ENCODE assay signal across 8 cellular contexts in the genomic region with DNA sequence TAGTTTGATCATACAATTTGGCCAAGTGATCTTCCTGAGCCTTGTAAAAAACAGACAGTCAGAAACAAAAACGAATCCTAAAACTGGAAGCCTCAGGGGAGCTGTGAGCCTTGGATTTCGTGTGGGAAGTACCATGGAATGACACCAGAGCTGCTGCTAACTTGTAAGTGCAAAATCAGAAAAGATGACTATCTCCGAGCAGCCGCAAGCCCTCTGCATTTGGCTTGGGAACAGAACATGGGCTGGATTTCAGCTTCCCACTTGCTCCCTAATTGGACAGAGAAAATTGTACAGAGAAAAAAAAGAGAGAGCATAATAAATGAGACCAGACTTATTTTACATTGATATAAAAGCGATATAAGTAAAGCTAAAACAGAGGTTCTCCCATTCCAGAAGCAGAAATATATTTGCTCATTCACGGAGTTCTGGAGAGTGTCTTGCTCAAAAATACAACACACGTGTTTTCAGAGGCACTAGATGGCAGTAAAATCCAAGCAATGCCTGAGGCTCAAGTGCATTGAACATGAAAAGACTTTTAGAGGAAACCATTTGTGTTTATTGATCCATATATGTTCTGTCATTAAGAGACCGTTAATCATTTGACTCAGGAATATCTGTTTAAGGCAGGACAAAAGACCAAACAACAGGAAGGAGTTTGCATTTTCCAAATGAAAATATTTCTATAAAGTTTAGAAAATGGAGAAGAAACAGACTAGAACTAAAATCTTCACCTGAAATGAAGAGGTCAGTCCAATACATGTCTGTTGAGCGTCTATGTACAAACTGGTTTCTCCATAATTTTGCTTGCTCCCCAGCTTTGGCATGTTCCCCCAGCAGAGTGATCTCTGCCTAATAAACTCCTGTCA.
DNase-seq lines count a peak whose midpoint lies in the region; ATAC-seq and TF ChIP-seq lines count a peak whose summit lies in the region.

No MANE protein-coding gene starts in this region.

- intact Hi-C loops in Panc1 (cut with micrococcal nuclease; ENCODE audit: unreplicated experiment): no loop called here
- intact Hi-C loops in activated naive CD4-positive, alpha-beta T cell treated with anti-CD3 and anti-CD28 coated beads for 36 hours (cut with micrococcal nuclease): loop anchor here (1.0 kb wide), 2 partner anchors 632 to 636 kb away; no protein-coding TSS in a partner anchor

- POLR2A ChIA-PET in AG04449 (lab: Yijun Ruan, JAX) (no interaction called here), Panc1 (lab: Charles Lee) (no interaction called here)

- no peaks in the 10 kb centered on the region for H3K4me1 Mint-ChIP-seq in activated naive CD4-positive, alpha-beta T cell treated with anti-CD3 and anti-CD28 coated beads for 36 hours (ENCODE audit: low read depth)

- no peak overlapping the region for H3K9ac ChIP-seq in skeletal muscle satellite cell (ENCODE audit: low read depth, low read length)

- H3K4me1 ChIP-seq in Panc1 (ENCODE audit: control insufficient read depth, insufficient read depth, low read length) (no peaks in the 10 kb centered on the region), skeletal muscle satellite cell (ENCODE audit: control insufficient read depth, insufficient read depth, low read length) (no peaks in the 10 kb centered on the region)

- H3K36me3 Mint-ChIP-seq in activated naive CD4-positive, alpha-beta T cell treated with anti-CD3 and anti-CD28 coated beads for 36 hours (ENCODE audit: low read depth): no peaks in the 10 kb centered on the region

- no peaks in the 10 kb centered on the region for H3K9me3 Mint-ChIP-seq in activated naive CD4-positive, alpha-beta T cell treated with anti-CD3 and anti-CD28 coated beads for 36 hours

- ATAC-seq in Panc1: peak; percentile 86

- H3K27me3 Mint-ChIP-seq in activated naive CD4-positive, alpha-beta T cell treated with anti-CD3 and anti-CD28 coated beads for 36 hours (ENCODE audit: low read depth): peaks cover 2% of the 10 kb centered on the region

- no peak overlapping the region for H3K27ac ChIP-seq in Panc1 (ENCODE audit: low read length)

- CTCF ChIA-PET in AG04449 (lab: Yijun Ruan, JAX) (interaction anchor here (0.9 to 4.8 kb wide), 14 partner anchors 8 to 744 kb away, joined by 3 to 23 read pairs (median 4); a partner anchor contains a TSS), Panc1 (lab: Charles Lee) (interaction anchor here (0.8 kb wide), 1 partner anchor 13 kb away, joined by 3 read pairs; no protein-coding TSS in a partner anchor)
- CTCF ChIA-PET in activated naive CD4-positive, alpha-beta T cell treated with anti-CD3 and anti-CD28 coated beads for 36 hours (lab: Charles Lee): interaction anchor here (0.7 kb wide), 1 partner anchor 10 kb away, joined by 3 read pairs; no protein-coding TSS in a partner anchor

- BruUV-seq in Panc1 (replicated peaks; lab: Mats Ljungman, UMichigan): no TSS peak

- in situ Hi-C loops in Panc1 (cut with HindIII; ENCODE audit: low pct_unique_long_range_greater_than_20kb, low sequenced_read_pairs): no loop called here

- no peak overlapping the region for H3K27ac Mint-ChIP-seq in activated naive CD4-positive, alpha-beta T cell treated with anti-CD3 and anti-CD28 coated beads for 36 hours

- H3K27me3 ChIP-seq in Panc1 (ENCODE audit: control insufficient read depth, insufficient read depth, low read length) (peaks cover 12% of the 10 kb centered on the region), skeletal muscle satellite cell (ENCODE audit: control insufficient read depth, insufficient read depth, low read length) (peaks cover 21% of the 10 kb centered on the region)

- H3K9me3 ChIP-seq in Panc1 (ENCODE audit: control insufficient read depth, insufficient read depth, low read depth, low read length): no peaks in the 10 kb centered on the region
- no peaks in the 10 kb centered on the region for H3K9me3 ChIP-seq in skeletal muscle satellite cell (replicated peaks; ENCODE audit: low read length)

- H3K4me3 ChIP-seq in AG04449 (ENCODE audit: low read depth, low read length): no peak overlapping the region
- H3K4me3 ChIP-seq in Panc1 (ENCODE audit: low read depth in 2 of 2, low read length in 2 of 2): no peak overlapping the region
- no peak overlapping the region for H3K4me3 ChIP-seq in foreskin fibroblast (ENCODE audit: low read depth in 1 of 2, low read length in 2 of 2)
- no peak overlapping the region for H3K4me3 ChIP-seq in skeletal muscle satellite cell (ENCODE audit: low read length)

- TF ChIP-seq CTCF in AG04449 (IDR thresholded peaks at IDR 0.05; ENCODE audit: insufficient read depth, low read length, missing control alignments): peak; percentile 52
- TF ChIP-seq CTCF in GM20000 (IDR thresholded peaks at IDR 0.05; ENCODE audit: extremely low read depth, missing control alignments): no peak
- TF ChIP-seq CTCF in Panc1 (IDR thresholded peaks at IDR 0.05): peak; percentile 42; the same call in 1 of the 2 replicates
- TF ChIP-seq CTCF in foreskin fibroblast (IDR thresholded peaks at IDR 0.05; ENCODE audit: low read depth, low read length): peak; percentile 40

- peak overlapping the region; percentile 21 for H3K4me2 ChIP-seq in skeletal muscle satellite cell (ENCODE audit: low read length)

- H3K4me3 Mint-ChIP-seq in activated naive CD4-positive, alpha-beta T cell treated with anti-CD3 and anti-CD28 coated beads for 36 hours: no peak overlapping the region

- DNase-seq in AG04449 (ENCODE audit: low read depth, low spot score): peak; percentile 9
- peak; percentile 12 for DNase-seq in GM20000 (ENCODE audit: low spot score)
- no peak for DNase-seq in Panc1 (ENCODE audit: low read depth, low spot score)
- DNase-seq in foreskin fibroblast: peak; percentile 10 to 47
- DNase-seq in NCI-H2029 (lab: John Stamatoyannopoulos, UW): no peak
- no peak for DNase-seq in activated naive CD4-positive, alpha-beta T cell treated with anti-CD3 and anti-CD28 coated beads for 36 hours
- no peak for DNase-seq in HK-2 (ENCODE audit: unreplicated experiment)

- no peaks in the 10 kb centered on the region for H3K36me3 ChIP-seq in Panc1 (ENCODE audit: control insufficient read depth, insufficient read depth, low read length)
- H3K36me3 ChIP-seq in skeletal muscle satellite cell (ENCODE audit: insufficient read depth, low read length): no peaks in the 10 kb centered on the region

Comparison
In these comparisons a context has a peak if more than half of its experiments do, and no peak if none do; other contexts are left out.
1. DNase-seq: peak in AG04449 (single experiment), GM20000 (single experiment) and foreskin fibroblast (2 of 2); none in Panc1 (single experiment), NCI-H2029 (single experiment), activated naive CD4-positive, alpha-beta T cell treated with anti-CD3 and anti-CD28 coated beads for 36 hours (single experiment) and HK-2 (single experiment).